In the genomic region with DNA sequence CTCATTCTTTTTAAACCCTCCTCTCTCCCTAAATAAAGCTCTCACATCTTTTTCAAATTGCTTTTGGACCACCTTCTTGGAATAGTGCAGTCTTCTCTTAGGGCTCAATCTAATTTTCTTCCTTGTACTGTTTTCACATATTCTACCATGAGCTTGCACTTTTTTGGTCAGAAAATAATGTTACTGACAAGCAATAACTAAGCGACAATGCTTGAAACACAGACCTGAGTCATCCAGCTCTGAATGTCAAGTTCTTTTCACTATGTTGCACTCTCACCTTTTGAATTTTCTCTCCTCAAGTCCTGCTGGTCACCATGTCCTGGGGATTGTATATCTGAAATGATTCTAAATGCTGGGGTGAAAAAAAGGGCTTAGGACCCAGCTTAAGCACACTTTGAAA, we compare ENCODE assay signal across 23 cellular contexts. TPM values are rescaled to one million over a fixed set of nuclear protein-coding genes. Genes with fewer than 3 reads are reported as not detected.
DNase-seq lines count a peak whose midpoint lies in the region; ATAC-seq, FAIRE-seq and TF ChIP-seq lines count a peak whose summit lies in the region.
"Had no signal": no experiment of that assay in that cellular context is flagged by ENCODE, and none has a peak within 500 bp of the region (broad histone marks: within the 10 kb centered on the region; RNA-seq: fewer than 3 reads in every experiment).

No MANE protein-coding gene starts in this region.

- H3K27me3 Mint-ChIP-seq in MCF 10A (ENCODE audit: insufficient read depth, unreplicated experiment), result no peaks in the 10 kb centered on the region

- H3K9me3 Mint-ChIP-seq in MCF 10A (ENCODE audit: unreplicated experiment), result no peaks in the 10 kb centered on the region
- H3K9me3 Mint-ChIP-seq: CD8-positive, alpha-beta T cell had no signal

- CTCF ChIA-PET in MCF 10A (lab: Yijun Ruan, JAX), result interaction anchor here (0.7 to 1.0 kb wide), 2 partner anchors 48 to 142 kb away, joined by 3 read pairs; no protein-coding TSS in a partner anchor

- DNase-seq in MCF 10A (ENCODE audit: unreplicated experiment), result no peak
- no peak for DNase-seq in breast epithelium (ENCODE audit: low spot score in 2 of 2)
- DNase-seq in coronary artery (ENCODE audit: low spot score), result no peak
- DNase-seq in fibroblast of pulmonary artery (ENCODE audit: low read depth), result peak; percentile 47
- DNase-seq in kidney, result no peak
- DNase-seq in islet precursor cell, result no peak
- DNase-seq: AML-193; C1 segment of cervical spinal cord; CD8-positive, alpha-beta T cell; Karpas-422; NCI-H1694 treated with DMSO at 0.1 percent for 48 hours; NCI-H446; NCI-H526; Peyer's patch; SJCRH30 had no signal

- no peak for TF ChIP-seq POLR2A in breast epithelium (IDR thresholded peaks at IDR 0.05)

- H3K4me3 ChIP-seq in breast epithelium (no peak overlapping the region), coronary artery (no peak overlapping the region), fibroblast of pulmonary artery (replicated peaks; ENCODE audit: low read depth, low read length) (no peak overlapping the region), kidney (ENCODE audit: low read length in 2 of 2) (no peak overlapping the region)
- H3K4me3 ChIP-seq: Peyer's patch, SJCRH30 had no signal

- H3K27me3 ChIP-seq in breast epithelium, result no peaks in the 10 kb centered on the region
- H3K27me3 ChIP-seq: Peyer's patch, SJCRH30 had no signal

- peaks cover 5% of the 10 kb centered on the region for H3K36me3 Mint-ChIP-seq in MCF 10A (ENCODE audit: insufficient read depth, unreplicated experiment)
- H3K36me3 Mint-ChIP-seq: CD8-positive, alpha-beta T cell; IgD-negative memory B cell had no signal

- POLR2A ChIA-PET in MCF 10A (lab: Yijun Ruan, JAX), result interaction anchor here (0.8 to 1.3 kb wide), 4 partner anchors 10 to 38 kb away, joined by 3 to 6 read pairs (median 4); no protein-coding TSS in a partner anchor

- H3K27ac Mint-ChIP-seq in MCF 10A (ENCODE audit: low read depth, unreplicated experiment), result peak overlapping the region; percentile 61
- H3K27ac Mint-ChIP-seq: CD8-positive, alpha-beta T cell; IgD-negative memory B cell had no signal

- no peaks in the 10 kb centered on the region for H3K4me1 ChIP-seq in breast epithelium
- no peaks in the 10 kb centered on the region for H3K4me1 ChIP-seq in kidney (ENCODE audit: control insufficient read depth in 1 of 2, insufficient read depth in 1 of 2, low read depth in 1 of 2, low read length in 2 of 2)
- H3K4me1 ChIP-seq: Peyer's patch had no signal

- TF ChIP-seq CTCF in MCF 10A (IDR thresholded peaks at IDR 0.05; ENCODE audit: unreplicated experiment) (no peak), breast epithelium (IDR thresholded peaks at IDR 0.05) (no peak), coronary artery (IDR thresholded peaks at IDR 0.05) (no peak), fibroblast of pulmonary artery (IDR thresholded peaks at IDR 0.05; ENCODE audit: low read length, missing control alignments) (no peak), kidney (IDR thresholded peaks at IDR 0.05; ENCODE audit: borderline replicate concordance, extremely low read depth, insufficient read depth) (no peak)

- peaks cover 50% of the 10 kb centered on the region for H3K4me1 Mint-ChIP-seq in MCF 10A (ENCODE audit: insufficient read depth, unreplicated experiment)

- H3K4me3 Mint-ChIP-seq in MCF 10A (ENCODE audit: unreplicated experiment), result no peak overlapping the region
- H3K4me3 Mint-ChIP-seq: CD8-positive, alpha-beta T cell; IgD-negative memory B cell had no signal

- H3K36me3 ChIP-seq in breast epithelium (no peaks in the 10 kb centered on the region), kidney (ENCODE audit: control insufficient read depth in 1 of 2, insufficient read depth in 2 of 2, low read length in 2 of 2) (no peaks in the 10 kb centered on the region)
- H3K36me3 ChIP-seq: Peyer's patch, SJCRH30 had no signal

- no peak for FAIRE-seq in kidney (lab: Jason Lieb, UNC)
- FAIRE-seq: G401.6, GM12892, H54 had no signal

- no peak overlapping the region for H3K9ac ChIP-seq in kidney (ENCODE audit: low read length in 2 of 2)

- ATAC-seq in GM21786 (IDR thresholded peaks at IDR 0.05; ENCODE audit: unreplicated experiment) (no peak), GM19324 (IDR thresholded peaks at IDR 0.05; ENCODE audit: low FRiP score, unreplicated experiment) (no peak)
- ATAC-seq: CD8-positive, alpha-beta T cell had no signal

- no TSS peak for BruUV-seq in MCF 10A (replicated peaks; lab: Mats Ljungman, UMichigan)

- H3K27ac ChIP-seq in breast epithelium (no peak overlapping the region), coronary artery (peak overlapping the region; percentile 63 to 71), kidney (ENCODE audit: low read depth in 2 of 2, low read length in 2 of 2) (no peak overlapping the region)
- H3K27ac ChIP-seq: 22Rv1, Peyer's patch, SJCRH30 had no signal

- intact Hi-C loops in MCF 10A (cut with micrococcal nuclease) (no loop called here), breast epithelium (cut with DNase I; ENCODE audit: low total_unique reads) (no loop called here), kidney (cut with DNase I) (no loop called here)

- H3K9me3 ChIP-seq in breast epithelium (no peaks in the 10 kb centered on the region), kidney (ENCODE audit: control insufficient read depth in 1 of 2, low read length in 2 of 2) (no peaks in the 10 kb centered on the region)
- H3K9me3 ChIP-seq: Peyer's patch, SJCRH30 had no signal

RNA-seq across cellular contexts. Expression of a gene that starts 8.9 kb away (rescaled TPM):
- total RNA-seq in MCF 10A (2022) (2.6 and 4.2 TPM in 2 replicates), breast epithelium (1 to 10 TPM; 2.5 to 4.3 (median 4.0) TPM), kidney (8.9 TPM)
- polyA plus RNA-seq in kidney (ENCODE audit: insufficient read depth, low read depth, low replicate concordance), result 2.4 TPM
- total RNA-seq: CD8-positive, alpha-beta T cell; OCI-LY7 had no signal
- polyA plus RNA-seq: IgD-negative memory B cell had no signal

Comparison
In these comparisons a context has a peak if more than half of its experiments do, and no peak if none do; other contexts are left out.
1. H3K27ac ChIP-seq: peak in coronary artery (2 of 2); none in breast epithelium (0 of 2) and kidney (0 of 2).